In genomic region chr14:21023817-21024667, GRCh38 we compare ENCODE assay signal across 8 cellular contexts. TPM values are rescaled to one million over a fixed set of nuclear protein-coding genes. Genes with fewer than 3 reads are reported as not detected.
DNase-seq lines count a peak whose midpoint lies in the region; ATAC-seq, FAIRE-seq and TF ChIP-seq lines count a peak whose summit lies in the region.

No MANE protein-coding gene starts in this region.

- POLR2A ChIA-PET in H1 (lab: Charles Lee; ENCODE audit: partially characterized antibody): interaction anchor here (1.0 to 3.4 kb wide), 12 partner anchors 8 to 79 kb away, joined by 3 to 19 read pairs (median 4); partner anchors contain the start of genes ARHGEF40 and RNASE13
- POLR2A ChIA-PET in naive thymus-derived CD4-positive, alpha-beta T cell (lab: Charles Lee): interaction anchor here (0.6 to 1.3 kb wide), 6 partner anchors 9 to 342 kb away, joined by 3 to 5 read pairs (median 4); no protein-coding TSS in a partner anchor

- no peak overlapping the region for H2AK5ac ChIP-seq in H1 (ENCODE audit: low read depth, low read length)

- H3K27ac ChIP-seq in RWPE2 (ENCODE audit: poor library complexity, severe bottlenecking) (no peak overlapping the region), H1 (ENCODE audit: low read depth, low read length) (no peak overlapping the region)
- peak overlapping the region; percentile 70 for H3K27ac ChIP-seq in naive thymus-derived CD4-positive, alpha-beta T cell (ENCODE audit: low read depth, low read length)

- no peak overlapping the region for H3K56ac ChIP-seq in H1 (replicated peaks; ENCODE audit: insufficient read length, low read depth, low read length)

- no peak overlapping the region for H2BK20ac ChIP-seq in H1 (ENCODE audit: low read length)

- H3K4me3 ChIP-seq in AG10803 (ENCODE audit: low read length): peak overlapping the region; percentile 49
- peak overlapping the region; percentile 47 for H3K4me3 ChIP-seq in RWPE2 (ENCODE audit: severe bottlenecking)
- peak overlapping the region; percentile 55 to 92 (median 70) for H3K4me3 ChIP-seq in H1 (ENCODE audit: extremely low read depth in 1 of 4, insufficient read depth in 2 of 4, low read depth in 3 of 4, low read length in 4 of 4)
- peak overlapping the region; percentile 70 for H3K4me3 ChIP-seq in naive thymus-derived CD4-positive, alpha-beta T cell (ENCODE audit: low read length)

- ATAC-seq in RWPE2 (ENCODE audit: low read depth): no peak
- peak; percentile 1 for ATAC-seq in naive thymus-derived CD4-positive, alpha-beta T cell
- no peak for ATAC-seq in omental fat pad (ENCODE audit: low FRiP score)
- ATAC-seq in esophagus mucosa: no peak
- ATAC-seq in GM21786 (IDR thresholded peaks at IDR 0.05; ENCODE audit: unreplicated experiment): no peak

- H2BK12ac ChIP-seq in H1 (ENCODE audit: low read depth, low read length): peak overlapping the region; percentile 85

- no peak for FAIRE-seq in H1 (lab: Jason Lieb, UNC)

- TF ChIP-seq EP300 in H1 (IDR thresholded peaks at IDR 0.05; ENCODE audit: borderline replicate concordance in 1 of 2, low read depth in 2 of 2, low read length in 2 of 2): no peak

- H4K91ac ChIP-seq in H1 (replicated peaks; ENCODE audit: insufficient read length, low read length): no peak overlapping the region

- TF ChIP-seq RAD21 in H1 (IDR thresholded peaks at IDR 0.05 in 1 of 2, conservative IDR thresholded peaks at IDR 0.05 in 1 of 2; ENCODE audit: low read depth in 2 of 2, low read length in 2 of 2): no peak

- no peaks in the 10 kb centered on the region for H3K27me3 ChIP-seq in RWPE2 (ENCODE audit: insufficient read depth, poor library complexity, severe bottlenecking)
- peaks cover 2 to 25% (median 22%) of the 10 kb centered on the region in 4 experiments; a peak in 6 of 7 replicates for H3K27me3 ChIP-seq in H1 (replicated peaks in 1 of 4; ENCODE audit: control insufficient read depth in 3 of 4, extremely low read depth in 1 of 4, insufficient read depth in 3 of 4, low read length in 3 of 4)
- no peaks in the 10 kb centered on the region for H3K27me3 ChIP-seq in naive thymus-derived CD4-positive, alpha-beta T cell (ENCODE audit: control insufficient read depth in 2 of 2, insufficient read depth in 2 of 2, low read length in 2 of 2)

- peak overlapping the region in 8 of 9 donors; percentile 66 to 86 (median 75) for H3K27ac Mint-ChIP-seq in naive thymus-derived CD4-positive, alpha-beta T cell

- CTCF ChIA-PET in H1 (lab: Charles Lee; ENCODE audit: partially characterized antibody): interaction anchor here (0.6 to 16.1 kb wide), 13 partner anchors 8 to 576 kb away, joined by 3 to 371 read pairs (median 5); partner anchors contain the start of genes ARHGEF40 and RNASE7
- CTCF ChIA-PET in naive thymus-derived CD4-positive, alpha-beta T cell (lab: Charles Lee): interaction anchor here (1.7 kb wide), 1 partner anchor 10 kb away, joined by 10 read pairs; no protein-coding TSS in a partner anchor

- H4K5ac ChIP-seq in H1 (ENCODE audit: insufficient read length, low read depth, low read length): no peak overlapping the region

- no peak for TF ChIP-seq CTCF in AG10803 (conservative IDR thresholded peaks at IDR 0.05; ENCODE audit: low read length)
- no peak for TF ChIP-seq CTCF in RWPE2 (IDR thresholded peaks at IDR 0.05; ENCODE audit: poor library complexity, severe bottlenecking)
- TF ChIP-seq CTCF in H1 (IDR thresholded peaks at IDR 0.05; ENCODE audit: control extremely low read depth in 1 of 3, insufficient read depth in 1 of 3, low read depth in 1 of 3, low read length in 3 of 3): no peak
- no peak for TF ChIP-seq CTCF in omental fat pad (IDR thresholded peaks at IDR 0.05)

- H3K27me3 Mint-ChIP-seq in naive thymus-derived CD4-positive, alpha-beta T cell: peaks cover 0 to 47% (median 0%) of the 10 kb centered on the region in 5 donors

- H3K4me1 ChIP-seq in RWPE2 (ENCODE audit: insufficient read depth, poor library complexity, severe bottlenecking) (no peaks in the 10 kb centered on the region), H1 (replicated peaks in 1 of 4; ENCODE audit: control insufficient read depth in 3 of 4, insufficient read depth in 4 of 4, low read length in 3 of 4) (peaks cover 4 to 22% (median 14%) of the 10 kb centered on the region in 4 experiments; a peak in 6 of 7 replicates)
- H3K4me1 ChIP-seq in naive thymus-derived CD4-positive, alpha-beta T cell (ENCODE audit: control insufficient read depth in 2 of 2, insufficient read depth in 2 of 2, low read length in 2 of 2): peaks cover 7 to 13% of the 10 kb centered on the region in 2 donors

- H3K4ac ChIP-seq in H1 (replicated peaks; ENCODE audit: insufficient read length, low read depth, low read length): no peak overlapping the region

- H2AFZ ChIP-seq in H1 (ENCODE audit: low read length): no peak overlapping the region

- peak overlapping the region; percentile 39; the same call in 1 of the 2 replicates for H4K8ac ChIP-seq in H1 (ENCODE audit: extremely low read depth, insufficient read depth, low read length)

- WGBS in H1 (ENCODE audit: extremely low coverage in 1 of 2, insufficient coverage in 1 of 2, insufficient read length in 1 of 2, insufficient replicate concordance in 2 of 2, low coverage in 1 of 2, low lambda C conversion rate in 2 of 2, missing lambda C conversion rate in 1 of 2), 2 experiments: 25% methylated on average over 18 of the region's 21 CpGs; no CpG with 5 or more reads in 1 of the 2 experiments

- no peak for TF ChIP-seq POLR2A in H1 (IDR thresholded peaks at IDR 0.05; ENCODE audit: control extremely low read depth in 1 of 2, low read depth in 2 of 2, low read length in 2 of 2)

- peak overlapping the region; percentile 83; the same call in 1 of the 2 replicates for H2BK5ac ChIP-seq in H1 (ENCODE audit: low read depth, low read length)

- no peak overlapping the region for H2BK120ac ChIP-seq in H1 (replicated peaks; ENCODE audit: low read depth, low read length)

- DNase-seq in AG10803 (ENCODE audit: low read depth) (no peak), RWPE2 (ENCODE audit: low spot score) (no peak), H1 (ENCODE audit: low read depth in 1 of 2, low spot score in 2 of 2) (no peak), omental fat pad (ENCODE audit: low spot score) (no peak), NAMALWA (ENCODE audit: low spot score) (no peak)
- peak in 5 of 9 donors; percentile 16 to 25 (median 24) for DNase-seq in naive thymus-derived CD4-positive, alpha-beta T cell

- no peaks in the 10 kb centered on the region for H3K9me3 Mint-ChIP-seq in naive thymus-derived CD4-positive, alpha-beta T cell

- H3K36me3 Mint-ChIP-seq in naive thymus-derived CD4-positive, alpha-beta T cell: peaks cover 0 to 20% (median 7%) of the 10 kb centered on the region in 5 donors

- H3K14ac ChIP-seq in H1 (ENCODE audit: insufficient read length): no peak overlapping the region

- intact Hi-C loops in naive thymus-derived CD4-positive, alpha-beta T cell (cut with micrococcal nuclease): loop anchor here (2.0 kb wide), 2 partner anchors 33 to 45 kb away; no protein-coding TSS in a partner anchor

- H2BK15ac ChIP-seq in H1 (ENCODE audit: low read length): no peak overlapping the region

- no peaks in the 10 kb centered on the region for H3K79me1 ChIP-seq in H1 (ENCODE audit: low read depth, low read length)

- H3K9me3 ChIP-seq in RWPE2 (ENCODE audit: severe bottlenecking) (no peaks in the 10 kb centered on the region), H1 (ENCODE audit: insufficient read depth in 2 of 2, low read depth in 1 of 2, low read length in 1 of 2) (no peaks in the 10 kb centered on the region)
- H3K9me3 ChIP-seq in naive thymus-derived CD4-positive, alpha-beta T cell (ENCODE audit: control insufficient read depth in 2 of 3, low read length in 3 of 3): no peaks in the 10 kb centered on the region

- H3K23ac ChIP-seq in H1 (ENCODE audit: insufficient read length): no peak overlapping the region

- H3K18ac ChIP-seq in H1 (ENCODE audit: extremely low read depth, low read length): peak overlapping the region; percentile 95

- H3K36me3 ChIP-seq in RWPE2 (ENCODE audit: low read depth) (no peaks in the 10 kb centered on the region), H1 (ENCODE audit: control insufficient read depth in 2 of 4, insufficient read depth in 4 of 4, low read length in 3 of 4) (peaks cover 0 to 5% (median under 1%) of the 10 kb centered on the region in 4 experiments; a peak in 3 of 8 replicates)
- H3K36me3 ChIP-seq in naive thymus-derived CD4-positive, alpha-beta T cell (ENCODE audit: control insufficient read depth in 2 of 3, insufficient read depth in 3 of 3, low read length in 3 of 3): peaks cover 0 to 24% (median 4%) of the 10 kb centered on the region in 3 experiments

- H4K20me1 ChIP-seq in H1 (replicated peaks in 1 of 2; ENCODE audit: control insufficient read depth in 1 of 2, insufficient read depth in 2 of 2, low read length in 2 of 2): no peaks in the 10 kb centered on the region

- H3K4me3 Mint-ChIP-seq in naive thymus-derived CD4-positive, alpha-beta T cell: peak overlapping the region; percentile 84 to 97 (median 92)

- H3K9ac ChIP-seq in H1 (replicated peaks in 1 of 4; ENCODE audit: extremely low read depth in 1 of 4, low read depth in 3 of 4, low read length in 3 of 4): peak overlapping the region in 3 of 4 experiments; percentile 24 to 38 (median 31); a peak in 1 of 7 replicates

- peak overlapping the region; percentile 76 to 94 for H3K4me2 ChIP-seq in H1 (ENCODE audit: insufficient read depth in 1 of 2, low read depth in 2 of 2, low read length in 2 of 2)

- no peaks in the 10 kb centered on the region for H3K79me2 ChIP-seq in H1 (ENCODE audit: control insufficient read depth in 1 of 2, insufficient read depth in 2 of 2, low read length in 2 of 2)

- H3K4me1 Mint-ChIP-seq in naive thymus-derived CD4-positive, alpha-beta T cell: peaks cover 7 to 31% (median 23%) of the 10 kb centered on the region in 7 donors

- H3K23me2 ChIP-seq in H1 (ENCODE audit: low read depth, low read length): peaks cover 17% of the 10 kb centered on the region

RNA-seq across cellular contexts. Expression of gene NDRG2, which starts 0.8 kb away (rescaled TPM):
- total RNA-seq in H1 (2021; fragmentation: NEBNext Ultra II Directional; extraction: Animal tissue kit (Norgen Biotek cat#: 25700)): 27.2 and 29.9 TPM in 2 replicates
- 48.6 and 65.0 TPM in 2 replicates for polyA plus RNA-seq in H1 (2011; rRNA removed)
- polyA plus RNA-seq in H1 (2011; cell fraction: cytosol; rRNA removed): 74.5 TPM
- polyA plus RNA-seq in H1 (2011; cell fraction: nucleus; rRNA removed): 117 TPM
- 22.5 to 36.8 TPM (median 32.4 TPM) in 4 replicates for polyA plus RNA-seq in H1 (2012, experiment 1 of 2)
- 33.2 TPM for polyA plus RNA-seq in H1 (2012, experiment 2 of 2)
- 18.1 TPM for polyA plus RNA-seq in H1 (2013, experiment 1 of 2)
- polyA plus RNA-seq in H1 (2013, experiment 2 of 2): 15.8 TPM
- 33.5 and 45.8 TPM in 2 replicates for polyA minus RNA-seq in H1 (2011; rRNA and poly(A)+ RNA removed)
- polyA minus RNA-seq in H1 (2011; cell fraction: cytosol; rRNA and poly(A)+ RNA removed): 19.1 TPM
- polyA minus RNA-seq in H1 (2011; cell fraction: nucleus; rRNA and poly(A)+ RNA removed): 45.5 TPM
- total RNA-seq in naive thymus-derived CD4-positive, alpha-beta T cell: 10 to 100 TPM in 4 of 5 experiments, 1 to 10 TPM in 1; 5.9 to 39.9 (median 35.2) TPM
- polyA plus RNA-seq in naive thymus-derived CD4-positive, alpha-beta T cell: 10 to 100 TPM; 29.2 to 35.1 TPM
- 100 to 1,000 TPM; 169 to 444 (median 218) TPM for total RNA-seq in omental fat pad
- total RNA-seq in esophagus mucosa: 54.7 TPM

RNA-seq across cellular contexts. Expression of gene TPPP2, which starts 6.0 kb away (rescaled TPM):
- 0.34 TPM in 1 of 2 replicates, not detected in the other for total RNA-seq in H1 (2021; fragmentation: NEBNext Ultra II Directional; extraction: Animal tissue kit (Norgen Biotek cat#: 25700))
- polyA plus RNA-seq in H1 (2011; rRNA removed): not detected in 2 replicates
- 0.34 TPM for polyA plus RNA-seq in H1 (2011; cell fraction: cytosol; rRNA removed)
- 0.43 TPM for polyA plus RNA-seq in H1 (2011; cell fraction: nucleus; rRNA removed)
- not detected in 4 replicates for polyA plus RNA-seq in H1 (2012, experiment 1 of 2)
- not detected for polyA plus RNA-seq in H1 (2012, experiment 2 of 2)
- polyA plus RNA-seq in H1 (2013, experiment 1 of 2): 0.14 TPM
- 0.13 TPM for polyA plus RNA-seq in H1 (2013, experiment 2 of 2)
- polyA minus RNA-seq in H1 (2011; rRNA and poly(A)+ RNA removed): not detected in 2 replicates
- not detected for polyA minus RNA-seq in H1 (2011; cell fraction: cytosol; rRNA and poly(A)+ RNA removed)
- 0.90 TPM for polyA minus RNA-seq in H1 (2011; cell fraction: nucleus; rRNA and poly(A)+ RNA removed)
- not detected for total RNA-seq in naive thymus-derived CD4-positive, alpha-beta T cell
- polyA plus RNA-seq in naive thymus-derived CD4-positive, alpha-beta T cell: not detected
- not detected for total RNA-seq in omental fat pad
- total RNA-seq in esophagus mucosa: not detected

RNA-seq across cellular contexts. Expression of gene RNASE13, which starts 10.6 kb away (rescaled TPM):
- not detected in 2 replicates for total RNA-seq in H1 (2021; fragmentation: NEBNext Ultra II Directional; extraction: Animal tissue kit (Norgen Biotek cat#: 25700))
- polyA plus RNA-seq in H1 (2011; rRNA removed): 0.05 TPM in 1 of 2 replicates, not detected in the other
- not detected for polyA plus RNA-seq in H1 (2011; cell fraction: cytosol; rRNA removed)
- polyA plus RNA-seq in H1 (2011; cell fraction: nucleus; rRNA removed): not detected
- not detected in 4 replicates for polyA plus RNA-seq in H1 (2012, experiment 1 of 2)
- not detected for polyA plus RNA-seq in H1 (2012, experiment 2 of 2)
- polyA plus RNA-seq in H1 (2013, experiment 1 of 2): not detected
- not detected for polyA plus RNA-seq in H1 (2013, experiment 2 of 2)
- polyA minus RNA-seq in H1 (2011; rRNA and poly(A)+ RNA removed): 0.17 TPM in 1 of 2 replicates, not detected in the other
- not detected for polyA minus RNA-seq in H1 (2011; cell fraction: cytosol; rRNA and poly(A)+ RNA removed)
- not detected for polyA minus RNA-seq in H1 (2011; cell fraction: nucleus; rRNA and poly(A)+ RNA removed)
- not detected for total RNA-seq in naive thymus-derived CD4-positive, alpha-beta T cell
- polyA plus RNA-seq in naive thymus-derived CD4-positive, alpha-beta T cell: not detected
- not detected for total RNA-seq in omental fat pad
- total RNA-seq in esophagus mucosa: not detected

RNA-seq across cellular contexts. Expression of gene RNASE7, which starts 18.1 kb away (rescaled TPM):
- not detected in 2 replicates for total RNA-seq in H1 (2021; fragmentation: NEBNext Ultra II Directional; extraction: Animal tissue kit (Norgen Biotek cat#: 25700))
- not detected in 2 replicates for polyA plus RNA-seq in H1 (2011; rRNA removed)
- polyA plus RNA-seq in H1 (2011; cell fraction: cytosol; rRNA removed): not detected
- polyA plus RNA-seq in H1 (2011; cell fraction: nucleus; rRNA removed): 0.13 TPM
- polyA plus RNA-seq in H1 (2012, experiment 1 of 2): not detected in 4 replicates
- polyA plus RNA-seq in H1 (2012, experiment 2 of 2): not detected
- 0.04 TPM for polyA plus RNA-seq in H1 (2013, experiment 1 of 2)
- polyA plus RNA-seq in H1 (2013, experiment 2 of 2): not detected
- polyA minus RNA-seq in H1 (2011; rRNA and poly(A)+ RNA removed): not detected in 2 replicates
- polyA minus RNA-seq in H1 (2011; cell fraction: cytosol; rRNA and poly(A)+ RNA removed): not detected
- polyA minus RNA-seq in H1 (2011; cell fraction: nucleus; rRNA and poly(A)+ RNA removed): not detected
- total RNA-seq in naive thymus-derived CD4-positive, alpha-beta T cell: not detected
- polyA plus RNA-seq in naive thymus-derived CD4-positive, alpha-beta T cell: not detected
- not detected for total RNA-seq in omental fat pad
- total RNA-seq in esophagus mucosa: 2.7 TPM

RNA-seq across cellular contexts. Expression of gene SLC39A2, which starts 24.9 kb away (rescaled TPM):
- total RNA-seq in H1 (2021; fragmentation: NEBNext Ultra II Directional; extraction: Animal tissue kit (Norgen Biotek cat#: 25700)): 0.22 TPM in 1 of 2 replicates, not detected in the other
- polyA plus RNA-seq in H1 (2011; rRNA removed): 0.14 and 0.31 TPM in 2 replicates
- 0.09 TPM for polyA plus RNA-seq in H1 (2011; cell fraction: cytosol; rRNA removed)
- 0.29 TPM for polyA plus RNA-seq in H1 (2011; cell fraction: nucleus; rRNA removed)
- 0.19 to 0.43 TPM in 2 of 4 replicates, not detected in the others for polyA plus RNA-seq in H1 (2012, experiment 1 of 2)
- 0.21 TPM for polyA plus RNA-seq in H1 (2012, experiment 2 of 2)
- polyA plus RNA-seq in H1 (2013, experiment 1 of 2): 0.06 TPM
- polyA plus RNA-seq in H1 (2013, experiment 2 of 2): 0.07 TPM
- polyA minus RNA-seq in H1 (2011; rRNA and poly(A)+ RNA removed): 0.13 TPM in 1 of 2 replicates, not detected in the other
- polyA minus RNA-seq in H1 (2011; cell fraction: cytosol; rRNA and poly(A)+ RNA removed): not detected
- not detected for polyA minus RNA-seq in H1 (2011; cell fraction: nucleus; rRNA and poly(A)+ RNA removed)
- total RNA-seq in naive thymus-derived CD4-positive, alpha-beta T cell: under 1 TPM in 2 of 5 experiments, not detected in 3; 0.36 to 0.81 TPM
- not detected for polyA plus RNA-seq in naive thymus-derived CD4-positive, alpha-beta T cell
- total RNA-seq in omental fat pad: not detected
- total RNA-seq in esophagus mucosa: 15.7 TPM

Comparison
In these comparisons a context has a peak if more than half of its experiments do, and no peak if none do; other contexts are left out.
1. DNase-seq: peak in naive thymus-derived CD4-positive, alpha-beta T cell (5 of 9); none in AG10803 (single experiment), RWPE2 (single experiment), H1 (0 of 2), omental fat pad (single experiment) and NAMALWA (single experiment).
2. Peak in every context shown above with its lines, with median percentiles within 50 percentile points of each other: H3K4me3 ChIP-seq.